In genomic region chr14:75650253-75651058, GRCh38 we compare ENCODE assay signal across 2 cellular contexts.
TF ChIP-seq lines count a peak whose summit lies in the region.

No MANE protein-coding gene starts in this region.

TF ChIP-seq in HepG2, 621 proteins besides CTCF, POLR2A, EP300 and RAD21 (continues in another document):
- no peak for TF ChIP-seq ZNF510 (CRISPR knock-in tag; IDR thresholded peaks at IDR 0.05; ENCODE audit: low read depth)
- TF ChIP-seq PHF8 (CRISPR knock-in tag; IDR thresholded peaks at IDR 0.05): 0 out of 2 replicates have a peak, but pooled peaks have one; percentile 25
- TF ChIP-seq TIGD3 (CRISPR knock-in tag; IDR thresholded peaks at IDR 0.05; ENCODE audit: borderline replicate concordance): no peak
- TF ChIP-seq ZNF503 (CRISPR knock-in tag; IDR thresholded peaks at IDR 0.05): 0 out of 2 replicates have a peak, but pooled peaks have one; percentile 26
- peak; percentile 70 for TF ChIP-seq RFX1 (IDR thresholded peaks at IDR 0.05)
- 0 out of 2 replicates have a peak, but pooled peaks have one; percentile 49 for TF ChIP-seq YEATS4 (CRISPR knock-in tag; IDR thresholded peaks at IDR 0.05; ENCODE audit: borderline replicate concordance)
- TF ChIP-seq FOXA3 (CRISPR knock-in tag; IDR thresholded peaks at IDR 0.05): peak; percentile 80
- TF ChIP-seq MED1 (CRISPR knock-in tag; IDR thresholded peaks at IDR 0.05): peak; percentile 68
- peak; percentile 81 for TF ChIP-seq FOXP4 (CRISPR knock-in tag; IDR thresholded peaks at IDR 0.05)
- TF ChIP-seq PHF21A (CRISPR knock-in tag; IDR thresholded peaks at IDR 0.05): peak; percentile 83
- peak; percentile 60 for TF ChIP-seq SALL1 (CRISPR knock-in tag; IDR thresholded peaks at IDR 0.05)
- peak; percentile 33; the same call in 1 of the 2 replicates for TF ChIP-seq FOSL2 (CRISPR knock-in tag; IDR thresholded peaks at IDR 0.05)
- 0 out of 2 replicates have a peak, but pooled peaks have one; percentile 21 for TF ChIP-seq FOXA1 (IDR thresholded peaks at IDR 0.05)
- peak; percentile 66 for TF ChIP-seq FOXA1 (CRISPR knock-in tag; IDR thresholded peaks at IDR 0.05)
- TF ChIP-seq SRY (CRISPR knock-in tag; IDR thresholded peaks at IDR 0.05): no peak
- TF ChIP-seq SOX6 (IDR thresholded peaks at IDR 0.05): no peak
- peak; percentile 76 for TF ChIP-seq SOX6 (CRISPR knock-in tag; IDR thresholded peaks at IDR 0.05)
- no peak for TF ChIP-seq SOX13 (IDR thresholded peaks at IDR 0.05)
- peak in 1 of 2 experiments; percentile 65; a peak in 1 of 4 replicates for TF ChIP-seq SOX13 (CRISPR knock-in tag; conservative IDR thresholded peaks at IDR 0.05 in 1 of 2, IDR thresholded peaks at IDR 0.05 in 1 of 2)
- TF ChIP-seq ZNF512 (CRISPR knock-in tag; IDR thresholded peaks at IDR 0.05): no peak
- TF ChIP-seq BCL6 (CRISPR knock-in tag; IDR thresholded peaks at IDR 0.05): peak; percentile 57
- no peak for TF ChIP-seq U2AF2 (IDR thresholded peaks at IDR 0.05; ENCODE audit: low read depth, low read length)
- peak; percentile 12; the same call in 1 of the 2 replicates for TF ChIP-seq KAT7 (CRISPR knock-in tag; IDR thresholded peaks at IDR 0.05; ENCODE audit: borderline replicate concordance)
- peak; percentile 21; the same call in 1 of the 2 replicates for TF ChIP-seq FOXO1 (CRISPR knock-in tag; IDR thresholded peaks at IDR 0.05)
- TF ChIP-seq FOXP1 (IDR thresholded peaks at IDR 0.05): no peak
- TF ChIP-seq FOXP1 (CRISPR knock-in tag; IDR thresholded peaks at IDR 0.05): peak; percentile 21
- TF ChIP-seq NCOA2 (CRISPR knock-in tag; IDR thresholded peaks at IDR 0.05): 0 out of 2 replicates have a peak, but pooled peaks have one; percentile 61

TF ChIP-seq in WTC11, 78 proteins besides CTCF, POLR2A, EP300 and RAD21:
- TF ChIP-seq ZBTB43 (CRISPR knock-in tag; IDR thresholded peaks at IDR 0.05) (no peak), ELF4 (CRISPR knock-in tag; IDR thresholded peaks at IDR 0.05; ENCODE audit: low read depth) (no peak), ATF6 (CRISPR knock-in tag; IDR thresholded peaks at IDR 0.05) (no peak), GTF2I (CRISPR knock-in tag; conservative IDR thresholded peaks at IDR 0.05) (no peak), ZNF281 (CRISPR knock-in tag; IDR thresholded peaks at IDR 0.05) (no peak)
TF ChIP-seq in WTC11: peak in this region for 0.
